ENCODE assay signal across 2 cellular contexts in the genomic region with DNA sequence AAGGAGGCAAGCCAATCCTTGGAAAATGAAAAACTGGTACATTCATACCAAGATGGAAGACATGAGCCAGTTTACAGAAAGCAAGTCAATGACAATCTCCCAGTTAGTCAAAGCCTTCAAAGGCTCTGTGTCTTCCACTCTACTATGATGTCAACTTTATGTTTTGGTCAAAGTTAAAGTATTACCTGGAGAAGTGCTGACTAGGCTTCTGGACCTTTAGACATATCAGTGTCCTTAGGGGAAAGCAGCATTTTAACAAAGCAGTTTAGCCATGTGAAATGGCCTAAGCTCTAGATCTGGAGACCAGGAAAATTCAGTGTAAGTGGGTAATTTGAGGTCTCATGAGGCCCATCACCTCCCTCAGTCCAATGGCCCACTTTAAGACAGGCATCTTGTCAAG.
TF ChIP-seq lines count a peak whose summit lies in the region.

No MANE protein-coding gene starts in this region.

TF ChIP-seq in A549, 52 proteins besides CTCF, POLR2A, EP300 and RAD21:
- peak; percentile 70 for TF ChIP-seq MAFK (IDR thresholded peaks at IDR 0.05; ENCODE audit: partially characterized antibody)
- TF ChIP-seq KDM1A (IDR thresholded peaks at IDR 0.05; ENCODE audit: low read depth), result no peak
TF ChIP-seq in A549: peak in this region for 1.

TF ChIP-seq in HepG2, 621 proteins besides CTCF, POLR2A, EP300 and RAD21:
- no peak for TF ChIP-seq SNAI1 (CRISPR knock-in tag; IDR thresholded peaks at IDR 0.05; ENCODE audit: borderline replicate concordance)
- peak; percentile 80 to 85 for TF ChIP-seq MAFK (conservative IDR thresholded peaks at IDR 0.05 in 1 of 2, IDR thresholded peaks at IDR 0.05 in 1 of 2; ENCODE audit: low read length in 2 of 2)
- TF ChIP-seq MAFF (IDR thresholded peaks at IDR 0.05; ENCODE audit: low read depth, low read length), result peak; percentile 68
